1 cellular context compared by ENCODE assay signal in genomic region chr16:2467301-2468141, GRCh38.
TF ChIP-seq lines count a peak whose summit lies in the region.

No MANE protein-coding gene starts in this region.

TF ChIP-seq in IMR-90, 13 proteins besides CTCF, POLR2A, EP300 and RAD21:
- TF ChIP-seq ELK1 (IDR thresholded peaks at IDR 0.05; ENCODE audit: borderline replicate concordance, low read depth, low read length), result no peak
- no peak for TF ChIP-seq NFE2L2 (IDR thresholded peaks at IDR 0.05; ENCODE audit: low read depth, low read length)
- 0 out of 2 replicates have a peak, but pooled peaks have one; percentile 11 for TF ChIP-seq MAZ (IDR thresholded peaks at IDR 0.05; ENCODE audit: borderline replicate concordance, low read depth, low read length)
- TF ChIP-seq USF2 (IDR thresholded peaks at IDR 0.05; ENCODE audit: low read depth, low read length), result no peak
